1 cellular context compared by ENCODE assay signal in genomic region chr7:4882169-4882741, GRCh38.
TF ChIP-seq lines count a peak whose summit lies in the region.

No MANE protein-coding gene starts in this region.

TF ChIP-seq in H1, 55 proteins besides CTCF, POLR2A, EP300 and RAD21:
- TF ChIP-seq TAF1 (IDR thresholded peaks at IDR 0.05; ENCODE audit: low read depth, low read length) (0 out of 2 replicates have a peak, but pooled peaks have one; percentile 19), SIN3A (conservative IDR thresholded peaks at IDR 0.05 in 1 of 2, IDR thresholded peaks at IDR 0.05 in 1 of 2; ENCODE audit: low read depth in 1 of 2, low read length in 2 of 2) (0 out of 4 replicates have a peak, but pooled peaks of 1 of the 2 experiments have one; percentile 4), SUZ12 (IDR thresholded peaks at IDR 0.05; ENCODE audit: low read length) (no peak), KDM5A (IDR thresholded peaks at IDR 0.05; ENCODE audit: low read length) (no peak), MAX (IDR thresholded peaks at IDR 0.05) (no peak), CHD1 (IDR thresholded peaks at IDR 0.05; ENCODE audit: low read depth, low read length) (no peak), YY1 (IDR thresholded peaks at IDR 0.05; ENCODE audit: low read depth, low read length) (no peak), RXRA (IDR thresholded peaks at IDR 0.05; ENCODE audit: insufficient read depth, low read depth, low read length) (no peak), KDM4A (IDR thresholded peaks at IDR 0.05; ENCODE audit: low read depth, low read length, severe bottlenecking) (peak; percentile 27), TEAD4 (IDR thresholded peaks at IDR 0.05; ENCODE audit: low read depth, low read length) (no peak), JUN (IDR thresholded peaks at IDR 0.05; ENCODE audit: low read depth, low read length) (no peak), BACH1 (IDR thresholded peaks at IDR 0.05; ENCODE audit: low read length) (no peak), ZNF274 (IDR thresholded peaks at IDR 0.05; ENCODE audit: borderline replicate concordance, extremely low read depth, low read length) (no peak), ATF3 (IDR thresholded peaks at IDR 0.05; ENCODE audit: insufficient read depth, low read depth, low read length) (no peak), MAFK (IDR thresholded peaks at IDR 0.05; ENCODE audit: low read depth, low read length) (no peak), SIX5 (IDR thresholded peaks at IDR 0.05; ENCODE audit: low read depth, low read length) (no peak), CHD7 (IDR thresholded peaks at IDR 0.05; ENCODE audit: insufficient replicate concordance, low read length) (no peak), CREB1 (IDR thresholded peaks at IDR 0.05) (peak; percentile 74), CBX8 (IDR thresholded peaks at IDR 0.05; ENCODE audit: borderline replicate concordance, low read depth, low read length) (no peak)
